ENCODE assay signal across 1 cellular context in genomic region chr20:45909817-45910669, GRCh38.
TF ChIP-seq lines count a peak whose summit lies in the region.

No MANE protein-coding gene starts in this region.

TF ChIP-seq in HepG2, 621 proteins besides CTCF, POLR2A, EP300 and RAD21 (continued from another document):
- TF ChIP-seq, protein P1, sequence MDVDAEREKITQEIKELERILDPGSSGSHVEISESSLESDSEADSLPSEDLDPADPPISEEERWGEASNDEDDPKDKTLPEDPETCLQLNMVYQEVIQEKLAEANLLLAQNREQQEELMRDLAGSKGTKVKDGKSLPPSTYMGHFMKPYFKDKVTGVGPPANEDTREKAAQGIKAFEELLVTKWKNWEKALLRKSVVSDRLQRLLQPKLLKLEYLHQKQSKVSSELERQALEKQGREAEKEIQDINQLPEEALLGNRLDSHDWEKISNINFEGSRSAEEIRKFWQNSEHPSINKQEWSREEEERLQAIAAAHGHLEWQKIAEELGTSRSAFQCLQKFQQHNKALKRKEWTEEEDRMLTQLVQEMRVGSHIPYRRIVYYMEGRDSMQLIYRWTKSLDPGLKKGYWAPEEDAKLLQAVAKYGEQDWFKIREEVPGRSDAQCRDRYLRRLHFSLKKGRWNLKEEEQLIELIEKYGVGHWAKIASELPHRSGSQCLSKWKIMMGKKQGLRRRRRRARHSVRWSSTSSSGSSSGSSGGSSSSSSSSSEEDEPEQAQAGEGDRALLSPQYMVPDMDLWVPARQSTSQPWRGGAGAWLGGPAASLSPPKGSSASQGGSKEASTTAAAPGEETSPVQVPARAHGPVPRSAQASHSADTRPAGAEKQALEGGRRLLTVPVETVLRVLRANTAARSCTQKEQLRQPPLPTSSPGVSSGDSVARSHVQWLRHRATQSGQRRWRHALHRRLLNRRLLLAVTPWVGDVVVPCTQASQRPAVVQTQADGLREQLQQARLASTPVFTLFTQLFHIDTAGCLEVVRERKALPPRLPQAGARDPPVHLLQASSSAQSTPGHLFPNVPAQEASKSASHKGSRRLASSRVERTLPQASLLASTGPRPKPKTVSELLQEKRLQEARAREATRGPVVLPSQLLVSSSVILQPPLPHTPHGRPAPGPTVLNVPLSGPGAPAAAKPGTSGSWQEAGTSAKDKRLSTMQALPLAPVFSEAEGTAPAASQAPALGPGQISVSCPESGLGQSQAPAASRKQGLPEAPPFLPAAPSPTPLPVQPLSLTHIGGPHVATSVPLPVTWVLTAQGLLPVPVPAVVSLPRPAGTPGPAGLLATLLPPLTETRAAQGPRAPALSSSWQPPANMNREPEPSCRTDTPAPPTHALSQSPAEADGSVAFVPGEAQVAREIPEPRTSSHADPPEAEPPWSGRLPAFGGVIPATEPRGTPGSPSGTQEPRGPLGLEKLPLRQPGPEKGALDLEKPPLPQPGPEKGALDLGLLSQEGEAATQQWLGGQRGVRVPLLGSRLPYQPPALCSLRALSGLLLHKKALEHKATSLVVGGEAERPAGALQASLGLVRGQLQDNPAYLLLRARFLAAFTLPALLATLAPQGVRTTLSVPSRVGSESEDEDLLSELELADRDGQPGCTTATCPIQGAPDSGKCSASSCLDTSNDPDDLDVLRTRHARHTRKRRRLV (CRISPR knock-in tag; IDR thresholded peaks at IDR 0.05), result no peak
- TF ChIP-seq ZNF3 (CRISPR knock-in tag; IDR thresholded peaks at IDR 0.05) (no peak), ZNF101 (CRISPR knock-in tag; IDR thresholded peaks at IDR 0.05; ENCODE audit: borderline replicate concordance, low read depth) (0 out of 2 replicates have a peak, but pooled peaks have one; percentile 32), ZNF256 (CRISPR knock-in tag; conservative IDR thresholded peaks at IDR 0.05) (no peak), TEAD3 (CRISPR knock-in tag; optimal IDR thresholded peaks at IDR 0.05; ENCODE audit: borderline replicate concordance) (peak; percentile 61), NFKB2 (CRISPR knock-in tag; IDR thresholded peaks at IDR 0.05; ENCODE audit: borderline replicate concordance) (peak; percentile 11; the same call in 1 of the 2 replicates), ZNF557 (CRISPR knock-in tag; IDR thresholded peaks at IDR 0.05) (0 out of 2 replicates have a peak, but pooled peaks have one; percentile 35), MNT (IDR thresholded peaks at IDR 0.05) (no peak), CBX5 (CRISPR knock-in tag; IDR thresholded peaks at IDR 0.05; ENCODE audit: borderline replicate concordance) (no peak; the same call in 1 of the 2 replicates), PAF1 (CRISPR knock-in tag; IDR thresholded peaks at IDR 0.05) (no peak), GRHL1 (CRISPR knock-in tag; conservative IDR thresholded peaks at IDR 0.05) (no peak), MTA1 (CRISPR knock-in tag; IDR thresholded peaks at IDR 0.05; ENCODE audit: borderline replicate concordance) (no peak; the same call in 1 of the 2 replicates), ZSCAN30 (CRISPR knock-in tag; IDR thresholded peaks at IDR 0.05) (no peak), RXRA (CRISPR knock-in tag; IDR thresholded peaks at IDR 0.05) (peak; percentile 95), ZNF430 (CRISPR knock-in tag; IDR thresholded peaks at IDR 0.05) (peak; percentile 33; the same call in 1 of the 2 replicates), HMG20B (CRISPR knock-in tag; conservative IDR thresholded peaks at IDR 0.05) (0 out of 2 replicates have a peak, but pooled peaks have one; percentile 32), ZNF224 (CRISPR knock-in tag; IDR thresholded peaks at IDR 0.05) (0 out of 2 replicates have a peak, but pooled peaks have one; percentile 40), THAP11 (CRISPR knock-in tag; IDR thresholded peaks at IDR 0.05) (peak; percentile 27; the same call in 1 of the 2 replicates), ZNF180 (CRISPR knock-in tag; IDR thresholded peaks at IDR 0.05; ENCODE audit: borderline replicate concordance, low read depth) (no peak), ZNF879 (CRISPR knock-in tag; IDR thresholded peaks at IDR 0.05) (0 out of 2 replicates have a peak, but pooled peaks have one; percentile 57), TCF7L2 (IDR thresholded peaks at IDR 0.05; ENCODE audit: low read depth, low read length) (no peak), KLF11 (CRISPR knock-in tag; IDR thresholded peaks at IDR 0.05) (peak; percentile 61; the same call in 1 of the 2 replicates), ZSCAN20 (CRISPR knock-in tag; IDR thresholded peaks at IDR 0.05; ENCODE audit: borderline replicate concordance) (no peak), ZMAT3 (CRISPR knock-in tag; conservative IDR thresholded peaks at IDR 0.05) (0 out of 2 replicates have a peak, but pooled peaks have one; percentile 52), HNRNPL (IDR thresholded peaks at IDR 0.05; ENCODE audit: low read depth, low read length) (no peak), ZNF124 (CRISPR knock-in tag; IDR thresholded peaks at IDR 0.05) (peak; percentile 62; the same call in 1 of the 2 replicates), TCF7 (IDR thresholded peaks at IDR 0.05; ENCODE audit: low read depth) (peak; percentile 56; the same call in 1 of the 2 replicates)
- TF ChIP-seq, protein P2, sequence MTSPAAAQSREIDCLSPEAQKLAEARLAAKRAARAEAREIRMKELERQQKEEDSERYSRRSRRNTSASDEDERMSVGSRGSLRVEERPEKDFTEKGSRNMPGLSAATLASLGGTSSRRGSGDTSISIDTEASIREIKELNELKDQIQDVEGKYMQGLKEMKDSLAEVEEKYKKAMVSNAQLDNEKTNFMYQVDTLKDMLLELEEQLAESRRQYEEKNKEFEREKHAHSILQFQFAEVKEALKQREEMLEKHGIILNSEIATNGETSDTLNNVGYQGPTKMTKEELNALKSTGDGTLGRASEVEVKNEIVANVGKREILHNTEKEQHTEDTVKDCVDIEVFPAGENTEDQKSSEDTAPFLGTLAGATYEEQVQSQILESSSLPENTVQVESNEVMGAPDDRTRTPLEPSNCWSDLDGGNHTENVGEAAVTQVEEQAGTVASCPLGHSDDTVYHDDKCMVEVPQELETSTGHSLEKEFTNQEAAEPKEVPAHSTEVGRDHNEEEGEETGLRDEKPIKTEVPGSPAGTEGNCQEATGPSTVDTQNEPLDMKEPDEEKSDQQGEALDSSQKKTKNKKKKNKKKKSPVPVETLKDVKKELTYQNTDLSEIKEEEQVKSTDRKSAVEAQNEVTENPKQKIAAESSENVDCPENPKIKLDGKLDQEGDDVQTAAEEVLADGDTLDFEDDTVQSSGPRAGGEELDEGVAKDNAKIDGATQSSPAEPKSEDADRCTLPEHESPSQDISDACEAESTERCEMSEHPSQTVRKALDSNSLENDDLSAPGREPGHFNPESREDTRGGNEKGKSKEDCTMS (CRISPR knock-in tag; conservative IDR thresholded peaks at IDR 0.05), result no peak
